In the genomic region with DNA sequence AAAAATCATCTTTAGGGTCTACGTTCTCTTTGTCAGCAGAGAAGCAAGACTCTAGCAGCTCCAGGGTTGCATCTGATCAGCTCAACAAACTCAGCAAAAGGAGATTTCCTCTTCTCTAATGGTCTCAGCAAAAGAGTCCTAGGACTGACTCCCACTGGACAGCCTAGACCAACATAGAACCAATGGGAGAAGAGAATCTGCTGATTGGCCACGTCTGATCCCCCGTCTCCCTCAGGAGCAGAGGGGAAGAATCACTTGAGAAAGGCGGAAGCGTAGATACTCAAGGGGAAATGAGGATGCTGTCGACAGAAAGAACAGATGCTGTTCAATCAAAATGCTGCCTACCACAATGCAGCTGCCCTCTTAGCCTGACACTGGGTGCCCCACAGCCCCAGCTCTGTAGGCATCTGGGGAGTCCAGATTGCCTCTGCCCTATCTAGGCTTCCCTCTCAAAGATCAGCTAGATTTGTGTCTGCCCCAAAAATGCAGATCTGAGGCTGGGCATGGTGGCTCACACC, we compare ENCODE assay signal across 19 cellular contexts. TPM values are rescaled to one million over a fixed set of nuclear protein-coding genes. Genes with fewer than 3 reads are reported as not detected.
"Had no signal": no experiment of that assay in that cellular context is flagged by ENCODE, and none has a peak within 500 bp of the region (broad histone marks: within the 10 kb centered on the region; RNA-seq: fewer than 3 reads in every experiment).

No MANE protein-coding gene starts in this region.

- DNase-seq: activated CD4-positive, alpha-beta T cell treated with anti-CD3 and anti-CD28 coated beads for 36 hours; activated CD4-positive, alpha-beta T cell treated with anti-CD3 and anti-CD28 coated beads, Interleukin-2, amount 50 U/mL, for 48 hours; activated T-cell treated with anti-CD3 and anti-CD28 coated beads for 4 hours; effector memory CD8-positive, alpha-beta T cell; esophagus squamous epithelium; left ventricle myocardium superior; small intestine; stimulated activated CD4-positive, alpha-beta T cell treated with anti-CD3 and anti-CD28 coated beads, Interleukin-15, amount 100 ng/mL, for 24 hours; stimulated activated CD4-positive, alpha-beta T cell treated with anti-CD3 and anti-CD28 coated beads, Interleukin-2, amount 100 ng/mL, for 48 hours; stimulated activated naive CD8-positive, alpha-beta T cell treated with anti-CD3 and anti-CD28 coated beads, Interleukin-15, amount 100 ng/mL, for 72 hours; transverse colon had no signal

- H3K9me3 Mint-ChIP-seq: activated T-helper 1 cell treated with anti-CD3 and anti-CD28 coated beads, Interleukin-12 subunit alpha, Interleukin-12 subunit beta, Interleukin-2, Interleukin-4 antibody, amounts not matched to agents 30 ng/mL and 10 ng/mL and 1 ng/mL, durations not matched to agents 14 hours and 24 hours and 36 hours; dendritic cell treated with granulocyte-macrophage colony-stimulating factor and Interleukin-4, amounts not matched to agents 40 ng/mL and 50 ng/mL, for 4 days; effector memory CD8-positive, alpha-beta T cell; stimulated activated naive CD8-positive, alpha-beta T cell treated with anti-CD3 and anti-CD28 coated beads, Interleukin-15, amount 100 ng/mL, for 72 hours had no signal

- ATAC-seq: activated CD4-positive, alpha-beta T cell treated with anti-CD3 and anti-CD28 coated beads for 36 hours; effector memory CD8-positive, alpha-beta T cell; left ventricle myocardium superior; stimulated activated naive CD8-positive, alpha-beta T cell treated with anti-CD3 and anti-CD28 coated beads, Interleukin-15, amount 100 ng/mL, for 72 hours had no signal

- H3K27me3 ChIP-seq: cardiac muscle cell, esophagus squamous epithelium, right atrium auricular region, suprapubic skin, transverse colon, vagina had no signal

- H3K27ac Mint-ChIP-seq: activated CD4-positive, alpha-beta T cell treated with anti-CD3 and anti-CD28 coated beads for 36 hours; activated naive CD8-positive, alpha-beta T cell; activated T-helper 1 cell treated with anti-CD3 and anti-CD28 coated beads, Interleukin-12 subunit alpha, Interleukin-12 subunit beta, Interleukin-2, Interleukin-4 antibody, amounts not matched to agents 30 ng/mL and 10 ng/mL and 1 ng/mL, durations not matched to agents 14 hours and 24 hours and 36 hours; dendritic cell treated with granulocyte-macrophage colony-stimulating factor and Interleukin-4, amounts not matched to agents 40 ng/mL and 50 ng/mL, for 4 days; effector memory CD8-positive, alpha-beta T cell had no signal

- H3K4me1 Mint-ChIP-seq: activated CD4-positive, alpha-beta T cell treated with anti-CD3 and anti-CD28 coated beads for 36 hours; stimulated activated naive CD8-positive, alpha-beta T cell treated with anti-CD3 and anti-CD28 coated beads, Interleukin-15, amount 100 ng/mL, for 72 hours had no signal

- H3K4me3 ChIP-seq: cardiac muscle cell, esophagus squamous epithelium, prostate gland, right atrium auricular region, suprapubic skin, transverse colon, vagina had no signal

- H3K9me3 ChIP-seq: esophagus squamous epithelium, prostate gland, right atrium auricular region, suprapubic skin, transverse colon, vagina had no signal

- H3K4me3 Mint-ChIP-seq: activated CD4-positive, alpha-beta T cell treated with anti-CD3 and anti-CD28 coated beads for 36 hours; activated naive CD8-positive, alpha-beta T cell; activated T-helper 1 cell treated with anti-CD3 and anti-CD28 coated beads, Interleukin-12 subunit alpha, Interleukin-12 subunit beta, Interleukin-2, Interleukin-4 antibody, amounts not matched to agents 30 ng/mL and 10 ng/mL and 1 ng/mL, durations not matched to agents 14 hours and 24 hours and 36 hours; dendritic cell treated with granulocyte-macrophage colony-stimulating factor and Interleukin-4, amounts not matched to agents 40 ng/mL and 50 ng/mL, for 4 days; effector memory CD8-positive, alpha-beta T cell; stimulated activated naive CD8-positive, alpha-beta T cell treated with anti-CD3 and anti-CD28 coated beads, Interleukin-15, amount 100 ng/mL, for 72 hours had no signal

- H3K36me3 ChIP-seq: cardiac muscle cell, esophagus squamous epithelium, prostate gland, right atrium auricular region, suprapubic skin, transverse colon, vagina had no signal

- H3K36me3 Mint-ChIP-seq: activated naive CD8-positive, alpha-beta T cell had no signal

RNA-seq across cellular contexts. Expression of gene EMP2, which starts 31.5 kb away (rescaled TPM):
- total RNA-seq: activated CD4-positive, alpha-beta T cell treated with anti-CD3 and anti-CD28 coated beads for 36 hours; activated T-helper 1 cell treated with anti-CD3 and anti-CD28 coated beads, Interleukin-12 subunit alpha, Interleukin-12 subunit beta, Interleukin-2, Interleukin-4 antibody, amounts not matched to agents 30 ng/mL and 10 ng/mL and 1 ng/mL, durations not matched to agents 14 hours and 24 hours and 36 hours had no signal
